Comparison of ENCODE assay signal across 23 cellular contexts in genomic region chr1:2645143-2645542, GRCh38. TPM values are rescaled to one million over a fixed set of nuclear protein-coding genes. Genes with fewer than 3 reads are reported as not detected.
DNase-seq lines count a peak whose midpoint lies in the region; ATAC-seq, FAIRE-seq and TF ChIP-seq lines count a peak whose summit lies in the region.
"Had no signal": no experiment of that assay in that cellular context is flagged by ENCODE, and none has a peak within 500 bp of the region (broad histone marks: within the 10 kb centered on the region; RNA-seq: fewer than 3 reads in every experiment).

No MANE protein-coding gene starts in this region.

- no peak overlapping the region for H3K4me3 Mint-ChIP-seq in activated T-cell treated with anti-CD3 and anti-CD28 coated beads, Interleukin-2, amount 50 U/mL, for 72 hours
- H3K4me3 Mint-ChIP-seq: H9, HFFc6 had no signal

- no peak overlapping the region for H3K27ac Mint-ChIP-seq in activated T-cell treated with anti-CD3 and anti-CD28 coated beads, Interleukin-2, amount 50 U/mL, for 72 hours
- H3K27ac Mint-ChIP-seq: H9, HFFc6 had no signal

- TF ChIP-seq CTCF in right lobe of liver (IDR thresholded peaks at IDR 0.05) (no peak), HepG2 (CRISPR knock-in tag; IDR thresholded peaks at IDR 0.05) (no peak), ovary (IDR thresholded peaks at IDR 0.05) (no peak)

- no peaks in the 10 kb centered on the region for H3K27me3 Mint-ChIP-seq in activated T-cell treated with anti-CD3 and anti-CD28 coated beads, Interleukin-2, amount 50 U/mL, for 72 hours (ENCODE audit: low read depth)

- H2AFZ ChIP-seq in HepG2 (ENCODE audit: low read length), result no peak overlapping the region
- H2AFZ ChIP-seq: GM23248 had no signal

- H4K20me1 ChIP-seq in HepG2 (ENCODE audit: insufficient read depth, low read length), result no peaks in the 10 kb centered on the region

- 71% methylated on average over 7 of the region's 14 CpGs for WGBS in right lobe of liver (ENCODE audit: insufficient coverage, low coverage, low lambda C conversion rate, missing lambda C conversion rate)
- 54% methylated on average over 8 of the region's 14 CpGs for WGBS in HepG2 (ENCODE audit: low lambda C conversion rate)
- WGBS in ovary, 3 donors, result 66 to 79% (median 69%) methylated on average over 12 to 14 of the region's 14 CpGs

- POLR2A ChIA-PET in HepG2 (lab: Yijun Ruan, JAX), result no interaction called here

- H3K9me3 ChIP-seq in right lobe of liver (peaks cover 0 to 6% (median 0%) of the 10 kb centered on the region in 4 donors), HepG2 (ENCODE audit: low read length) (peaks cover 14% of the 10 kb centered on the region), ovary (no peaks in the 10 kb centered on the region)

- TF ChIP-seq EP300 in HepG2 (IDR thresholded peaks at IDR 0.05; ENCODE audit: low read depth in 2 of 2, low read length in 2 of 2) (no peak), HepG2 (CRISPR knock-in tag; IDR thresholded peaks at IDR 0.05; ENCODE audit: borderline replicate concordance) (no peak), ovary (IDR thresholded peaks at IDR 0.05) (no peak)

- no peak for ATAC-seq in activated T-cell treated with anti-CD3 and anti-CD28 coated beads, Interleukin-2, amount 50 U/mL, for 72 hours (replicated peaks in 1 of 2)
- ATAC-seq in right lobe of liver (no peak), HepG2 (no peak)

- no peak for FAIRE-seq in HepG2 (lab: Jason Lieb, UNC)
- FAIRE-seq: A204.1, G401.6, GM12892 had no signal

- H3K27me3 ChIP-seq in right lobe of liver (no peaks in the 10 kb centered on the region), HepG2 (ENCODE audit: control insufficient read depth in 1 of 2, insufficient read depth in 2 of 2, low read length in 2 of 2) (peaks cover 0 to 2% of the 10 kb centered on the region in 2 experiments; a peak in 2 of 5 replicates), ovary (no peaks in the 10 kb centered on the region)

- no peak for TF ChIP-seq POLR2A in right lobe of liver (IDR thresholded peaks at IDR 0.05)
- no peak for TF ChIP-seq POLR2A in HepG2 (IDR thresholded peaks at IDR 0.05; ENCODE audit: insufficient read depth in 1 of 2, low read depth in 2 of 2, low read length in 2 of 2)
- TF ChIP-seq POLR2A in ovary (IDR thresholded peaks at IDR 0.05), result no peak

- H3K27ac ChIP-seq in right lobe of liver (no peak overlapping the region), HepG2 (ENCODE audit: extremely low read length, insufficient read depth, low read length) (no peak overlapping the region), ovary (no peak overlapping the region)
- H3K27ac ChIP-seq: C4-2B, GM23248 had no signal

- peaks cover 9% of the 10 kb centered on the region for H3K4me1 Mint-ChIP-seq in activated T-cell treated with anti-CD3 and anti-CD28 coated beads, Interleukin-2, amount 50 U/mL, for 72 hours (ENCODE audit: low read depth)

- H3K36me3 Mint-ChIP-seq in activated T-cell treated with anti-CD3 and anti-CD28 coated beads, Interleukin-2, amount 50 U/mL, for 72 hours (ENCODE audit: insufficient read depth in 2 of 2), result peaks cover 5 to 9% of the 10 kb centered on the region in 2 donors

- H3K79me2 ChIP-seq in HepG2 (ENCODE audit: insufficient read depth, low read length), result peaks cover 3% of the 10 kb centered on the region

- CTCF ChIA-PET in HepG2 (lab: Yijun Ruan, JAX; ENCODE audit: low intra/inter-chr PET ratio, low total read pairs), result no interaction called here

- no peak overlapping the region for H3K9ac ChIP-seq in HepG2 (ENCODE audit: insufficient read depth, low read depth, low read length)
- H3K9ac ChIP-seq: GM23248 had no signal

- in situ Hi-C loops in HepG2 (cut with HindIII; ENCODE audit: extremely low pct_ligation_motif_present, low pct_unique_long_range_greater_than_20kb), result no loop called here

- H3K9me3 Mint-ChIP-seq in activated T-cell treated with anti-CD3 and anti-CD28 coated beads, Interleukin-2, amount 50 U/mL, for 72 hours, result peaks cover 3 to 12% of the 10 kb centered on the region in 2 donors

- H3K4me1 ChIP-seq in right lobe of liver (peaks cover 0 to 7% (median 0%) of the 10 kb centered on the region in 4 donors), HepG2 (ENCODE audit: insufficient read depth, low read length) (peaks cover 6% of the 10 kb centered on the region; the same call in 1 of the 2 replicates), ovary (ENCODE audit: insufficient read depth) (peaks cover 6% of the 10 kb centered on the region)

- H3K36me3 ChIP-seq in right lobe of liver (no peaks in the 10 kb centered on the region), HepG2 (replicated peaks in 1 of 2; ENCODE audit: control insufficient read depth in 1 of 2, insufficient read depth in 2 of 2, low read length in 2 of 2) (no peaks in the 10 kb centered on the region), ovary (no peaks in the 10 kb centered on the region)

- H3K4me2 ChIP-seq in HepG2 (ENCODE audit: low read depth, low read length), result no peak overlapping the region

- BruUV-seq in HepG2 (replicated peaks; lab: Mats Ljungman, UMichigan), result no TSS peak

- intact Hi-C loops in right lobe of liver (cut with DNase I) (loop anchor here (10.0 kb wide), 2 partner anchors 80 to 90 kb away; partner anchors contain the start of gene TNFRSF14 (in 1 of the 2)), HepG2 (cut with micrococcal nuclease; ENCODE audit: unreplicated experiment) (no loop called here), ovary (cut with DNase I) (no loop called here)

- no peak for TF ChIP-seq RAD21 in HepG2 (CRISPR knock-in tag; IDR thresholded peaks at IDR 0.05)

- peak; percentile 16 for DNase-seq in activated T-cell treated with anti-CD3 and anti-CD28 coated beads, Interleukin-2, amount 50 U/mL, for 1 hour
- no peak for DNase-seq in activated T-cell treated with anti-CD3 and anti-CD28 coated beads, Interleukin-2, amount 50 U/mL, for 72 hours
- peak in 2 of 3 donors; percentile 17 to 51 for DNase-seq in right lobe of liver
- DNase-seq in HepG2 (ENCODE audit: low spot score), result no peak
- peak in 3 of 5 donors; percentile 13 to 31 (median 16) for DNase-seq in ovary
- DNase-seq in DMS53 (lab: John Stamatoyannopoulos, UW), result no peak
- DNase-seq in HPDE6-E6E7 (ENCODE audit: extremely low spot score), result no peak
- DNase-seq: Calu3, DMS153, GM23248, H9, HFFc6, KBM-7, MM.1S, NCI-H1092 treated with DMSO at 0.1 percent for 48 hours, NCI-H1436 treated with DMSO at 0.1 percent for 48 hours, NCI-H1930, SIG-M5 had no signal

- H3K4me3 ChIP-seq in right lobe of liver (no peak overlapping the region), HepG2 (replicated peaks in 1 of 3; ENCODE audit: insufficient read depth in 1 of 3, low read depth in 2 of 3, low read length in 3 of 3) (no peak overlapping the region), ovary (no peak overlapping the region)
- H3K4me3 ChIP-seq: GM23248 had no signal

RNA-seq across cellular contexts. Expression of gene MMEL1, which starts 12.3 kb away (rescaled TPM):
- total RNA-seq in activated T-cell treated with anti-CD3 and anti-CD28 coated beads, Interleukin-2, amount 50 U/mL, for 72 hours, result 1 to 10 TPM; 1.5 to 1.9 TPM
- total RNA-seq in right lobe of liver (1 to 10 TPM in 2 of 6 experiments, not detected in 4; 1.2 to 2.0 TPM), HepG2 (2016; rRNA removed; fragmentation: Illumina TruSeq; extraction: Trizol) (not detected in 2 replicates), ovary (1 to 10 TPM in 3 of 7 donors, under 1 TPM in 1, not detected in 3; 0.45 to 7.9 (median 1.1) TPM)
- not detected in 2 replicates for total RNA-seq in HepG2 (2016; cell fraction: cytosol; rRNA removed; fragmentation: Illumina TruSeq; extraction: Trizol; ENCODE audit: low read depth)
- total RNA-seq in HepG2 (2016; cell fraction: insoluble cytoplasmic fraction; rRNA removed; fragmentation: Illumina TruSeq; extraction: Trizol), result not detected in 2 replicates
- total RNA-seq in HepG2 (2016; cell fraction: membrane; rRNA removed; fragmentation: Illumina TruSeq; extraction: Trizol), result not detected in 2 replicates
- not detected in 2 replicates for total RNA-seq in HepG2 (2016; cell fraction: nucleus; rRNA removed; fragmentation: Illumina TruSeq; extraction: Trizol)
- polyA plus RNA-seq in HepG2 (2011; rRNA removed) (0.48 and 1.6 TPM in 2 replicates), ovary (1 to 10 TPM in 1 of 2 donors, under 1 TPM in 1; 0.42 to 1.1 TPM)
- polyA plus RNA-seq in HepG2 (2011; cell fraction: cytosol; rRNA removed), result 0.54 and 0.78 TPM in 2 replicates
- 3.3 and 4.7 TPM in 2 replicates for polyA plus RNA-seq in HepG2 (2011; cell fraction: nucleus; rRNA removed)
- 0.37 and 0.43 TPM in 2 replicates for polyA plus RNA-seq in HepG2 (2012)
- polyA plus RNA-seq in HepG2 (2016; cell fraction: cytosol; fragmentation: Illumina TruSeq; extraction: Trizol; ENCODE audit: low read depth), result not detected in 2 replicates
- polyA plus RNA-seq in HepG2 (2016; cell fraction: insoluble cytoplasmic fraction; fragmentation: Illumina TruSeq; extraction: Trizol; ENCODE audit: low read depth), result not detected in 2 replicates
- polyA plus RNA-seq in HepG2 (2016; cell fraction: membrane; fragmentation: Illumina TruSeq; extraction: Trizol; ENCODE audit: low read depth), result not detected in 2 replicates
- polyA plus RNA-seq in HepG2 (2016; cell fraction: nucleus; fragmentation: Illumina TruSeq; extraction: Trizol; ENCODE audit: insufficient read depth, low read depth), result not detected in 2 replicates
- 0.72 TPM in 1 of 2 replicates, not detected in the other for polyA minus RNA-seq in HepG2 (2011; rRNA and poly(A)+ RNA removed; ENCODE audit: low replicate concordance)
- 1.3 TPM in 1 of 2 replicates, not detected in the other for polyA minus RNA-seq in HepG2 (2011; cell fraction: cytosol; rRNA and poly(A)+ RNA removed)
- polyA minus RNA-seq in HepG2 (2011; cell fraction: nucleus; rRNA and poly(A)+ RNA removed), result 0.39 and 0.62 TPM in 2 replicates
- total RNA-seq: Daoy, GM23248, HFFc6 had no signal
- polyA plus RNA-seq: GM23248 had no signal

RNA-seq across cellular contexts. Expression of gene PRXL2B, which starts 58.6 kb away (rescaled TPM):
- total RNA-seq in activated T-cell treated with anti-CD3 and anti-CD28 coated beads, Interleukin-2, amount 50 U/mL, for 72 hours, result 10 to 100 TPM; 34.8 to 39.2 TPM
- total RNA-seq in right lobe of liver (10 to 100 TPM in 3 of 6 experiments, 1 to 10 TPM in 3; 5.1 to 18.6 (median 11.1) TPM), HepG2 (2016; rRNA removed; fragmentation: Illumina TruSeq; extraction: Trizol) (14.1 and 16.8 TPM in 2 replicates), ovary (10 to 100 TPM in 6 of 7 donors, 1 to 10 TPM in 1; 3.2 to 34.1 (median 20.2) TPM)
- total RNA-seq in HepG2 (2016; cell fraction: cytosol; rRNA removed; fragmentation: Illumina TruSeq; extraction: Trizol; ENCODE audit: low read depth), result 3.3 and 4.6 TPM in 2 replicates
- 14.4 and 15.6 TPM in 2 replicates for total RNA-seq in HepG2 (2016; cell fraction: insoluble cytoplasmic fraction; rRNA removed; fragmentation: Illumina TruSeq; extraction: Trizol)
- 9.8 and 9.9 TPM in 2 replicates for total RNA-seq in HepG2 (2016; cell fraction: membrane; rRNA removed; fragmentation: Illumina TruSeq; extraction: Trizol)
- 8.9 and 10.7 TPM in 2 replicates for total RNA-seq in HepG2 (2016; cell fraction: nucleus; rRNA removed; fragmentation: Illumina TruSeq; extraction: Trizol)
- polyA plus RNA-seq in HepG2 (2011; rRNA removed) (22.1 and 29.5 TPM in 2 replicates), ovary (1 to 10 TPM; 7.0 to 9.6 TPM)
- polyA plus RNA-seq in HepG2 (2011; cell fraction: cytosol; rRNA removed), result 24.7 and 29.1 TPM in 2 replicates
- 72.9 and 75.2 TPM in 2 replicates for polyA plus RNA-seq in HepG2 (2011; cell fraction: nucleus; rRNA removed)
- polyA plus RNA-seq in HepG2 (2012), result 22.4 and 26.9 TPM in 2 replicates
- polyA plus RNA-seq in HepG2 (2016; cell fraction: cytosol; fragmentation: Illumina TruSeq; extraction: Trizol; ENCODE audit: low read depth), result 4.6 and 4.8 TPM in 2 replicates
- 20.7 and 24.0 TPM in 2 replicates for polyA plus RNA-seq in HepG2 (2016; cell fraction: insoluble cytoplasmic fraction; fragmentation: Illumina TruSeq; extraction: Trizol; ENCODE audit: low read depth)
- 11.7 and 12.0 TPM in 2 replicates for polyA plus RNA-seq in HepG2 (2016; cell fraction: membrane; fragmentation: Illumina TruSeq; extraction: Trizol; ENCODE audit: low read depth)
- 24.3 and 25.8 TPM in 2 replicates for polyA plus RNA-seq in HepG2 (2016; cell fraction: nucleus; fragmentation: Illumina TruSeq; extraction: Trizol; ENCODE audit: insufficient read depth, low read depth)
- 3.8 and 32.9 TPM in 2 replicates for polyA minus RNA-seq in HepG2 (2011; rRNA and poly(A)+ RNA removed; ENCODE audit: low replicate concordance)
- 16.2 and 16.4 TPM in 2 replicates for polyA minus RNA-seq in HepG2 (2011; cell fraction: cytosol; rRNA and poly(A)+ RNA removed)
- polyA minus RNA-seq in HepG2 (2011; cell fraction: nucleus; rRNA and poly(A)+ RNA removed), result 5.8 and 7.5 TPM in 2 replicates

Comparison
In these comparisons a context has a peak if more than half of its experiments do, and no peak if none do; other contexts are left out.
1. DNase-seq: peak in activated T-cell treated with anti-CD3 and anti-CD28 coated beads, Interleukin-2, amount 50 U/mL, for 1 hour (single experiment), right lobe of liver (2 of 3) and ovary (3 of 5); none in activated T-cell treated with anti-CD3 and anti-CD28 coated beads, Interleukin-2, amount 50 U/mL, for 72 hours (0 of 2), HepG2 (single experiment), DMS53 (single experiment) and HPDE6-E6E7 (single experiment).
2. intact Hi-C loops: an anchor here in right lobe of liver (10.0 kb wide); none called in HepG2 and ovary.